10 cellular contexts compared by ENCODE assay signal in the genomic region with DNA sequence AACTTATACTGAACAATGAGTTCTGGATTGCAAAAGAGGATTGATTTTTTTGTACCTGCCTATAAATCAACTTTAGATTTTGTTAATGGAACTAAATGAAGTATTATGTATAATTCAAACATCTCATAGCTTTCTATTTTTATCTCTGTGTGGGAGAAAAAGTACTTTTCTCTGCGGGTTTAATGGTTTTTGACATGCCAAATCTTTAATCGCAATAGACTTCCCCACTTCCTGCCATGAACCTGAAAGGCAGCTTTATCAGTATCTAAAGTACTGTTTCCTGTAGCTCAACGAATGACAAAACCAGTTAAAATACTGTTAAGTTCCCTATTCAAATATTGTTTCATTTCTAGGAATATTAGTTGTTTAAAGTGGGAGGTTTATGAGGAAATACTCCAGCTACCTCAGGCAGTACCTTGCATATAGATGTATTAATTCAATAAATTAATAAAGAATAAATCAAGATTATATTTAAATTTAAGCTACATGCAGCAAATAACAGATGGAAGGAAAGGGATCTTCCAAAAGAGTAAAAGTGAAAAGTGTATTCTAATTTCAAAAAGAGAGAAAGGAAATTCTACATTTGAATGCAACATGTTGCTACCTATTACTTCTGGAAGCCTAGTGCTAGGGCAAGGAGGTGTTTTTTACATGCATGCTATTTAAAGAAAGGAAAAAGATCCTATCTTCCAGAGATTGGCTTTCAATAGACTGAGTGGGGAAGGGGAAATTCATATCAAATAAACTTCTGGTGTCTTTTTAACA.
DNase-seq lines count a peak whose midpoint lies in the region; ATAC-seq and TF ChIP-seq lines count a peak whose summit lies in the region.
"Had no signal": no experiment of that assay in that cellular context is flagged by ENCODE, and none has a peak within 500 bp of the region (broad histone marks: within the 10 kb centered on the region; RNA-seq: fewer than 3 reads in every experiment).

No MANE protein-coding gene starts in this region.

- no peaks in the 10 kb centered on the region for H3K36me3 ChIP-seq in MG63

- peaks cover 42% of the 10 kb centered on the region for H3K4me1 Mint-ChIP-seq in activated naive CD4-positive, alpha-beta T cell treated with anti-CD3 and anti-CD28 coated beads, Interleukin-2, amount 10 ng/mL, durations not matched to agents 7 days and 5 days
- peaks cover 44% of the 10 kb centered on the region for H3K4me1 Mint-ChIP-seq in activated T-helper 2 cell treated with anti-CD3 and anti-CD28 coated beads, Interferon-gamma antibody, Interleukin-2, Interleukin-4, amounts not matched to agents 10 μg/mL and 5 μg/mL and 100 μg/mL, durations not matched to agents 14 hours and 24 hours and 36 hours (ENCODE audit: low read depth)

- H3K9me3 Mint-ChIP-seq in activated naive CD4-positive, alpha-beta T cell treated with anti-CD3 and anti-CD28 coated beads, Interleukin-2, amount 10 ng/mL, durations not matched to agents 7 days and 5 days: no peaks in the 10 kb centered on the region
- H3K9me3 Mint-ChIP-seq in activated T-helper 2 cell treated with anti-CD3 and anti-CD28 coated beads, Interferon-gamma antibody, Interleukin-2, Interleukin-4, amounts not matched to agents 10 μg/mL and 5 μg/mL and 100 μg/mL, durations not matched to agents 14 hours and 24 hours and 36 hours: no peaks in the 10 kb centered on the region

- H3K27me3 ChIP-seq in dorsolateral prefrontal cortex (no peaks in the 10 kb centered on the region), MG63 (no peaks in the 10 kb centered on the region)

- intact Hi-C loops in activated T-helper 2 cell treated with anti-CD3 and anti-CD28 coated beads, Interferon-gamma antibody, Interleukin-2, Interleukin-4, amounts not matched to agents 10 μg/mL and 5 μg/mL and 100 μg/mL, durations not matched to agents 14 hours and 24 hours and 36 hours (cut with micrococcal nuclease): loop anchor here (1.0 to 5.0 kb wide), 7 partner anchors 22 to 454 kb away; a partner anchor contains a TSS
- intact Hi-C loops in dorsolateral prefrontal cortex (cut with DNase I): no loop called here

- H3K4me3 Mint-ChIP-seq in activated naive CD4-positive, alpha-beta T cell treated with anti-CD3 and anti-CD28 coated beads, Interleukin-2, amount 10 ng/mL, durations not matched to agents 7 days and 5 days: peak overlapping the region; percentile 51
- H3K4me3 Mint-ChIP-seq in activated T-helper 2 cell treated with anti-CD3 and anti-CD28 coated beads, Interferon-gamma antibody, Interleukin-2, Interleukin-4, amounts not matched to agents 10 μg/mL and 5 μg/mL and 100 μg/mL, durations not matched to agents 14 hours and 24 hours and 36 hours (ENCODE audit: low read depth): peak overlapping the region; percentile 47

- TF ChIP-seq CTCF in GM13977 (IDR thresholded peaks at IDR 0.05; ENCODE audit: extremely low read depth, insufficient read depth, missing control alignments) (no peak), dorsolateral prefrontal cortex (IDR thresholded peaks at IDR 0.05 in 54 of 56, conservative IDR thresholded peaks at IDR 0.05 in 2 of 56; ENCODE audit: low read depth in 1 of 56, partially characterized antibody in 56 of 56) (no peak)

- ATAC-seq in HG02840 (IDR thresholded peaks at IDR 0.05; ENCODE audit: low FRiP score, unreplicated experiment): no peak

- in situ Hi-C loops in GM13977 (cut with MboI; ENCODE audit: low pct_unique_long_range_greater_than_20kb, low sequenced_read_pairs, unreplicated experiment): no loop called here

- no peak overlapping the region for H3K27ac ChIP-seq in dorsolateral prefrontal cortex

- peaks cover 4% of the 10 kb centered on the region for H3K36me3 Mint-ChIP-seq in activated naive CD4-positive, alpha-beta T cell treated with anti-CD3 and anti-CD28 coated beads, Interleukin-2, amount 10 ng/mL, durations not matched to agents 7 days and 5 days
- no peaks in the 10 kb centered on the region for H3K36me3 Mint-ChIP-seq in activated T-helper 2 cell treated with anti-CD3 and anti-CD28 coated beads, Interferon-gamma antibody, Interleukin-2, Interleukin-4, amounts not matched to agents 10 μg/mL and 5 μg/mL and 100 μg/mL, durations not matched to agents 14 hours and 24 hours and 36 hours (ENCODE audit: low read depth)

- CTCF ChIA-PET in activated naive CD4-positive, alpha-beta T cell treated with anti-CD3 and anti-CD28 coated beads, Interleukin-2, amount 10 ng/mL, durations not matched to agents 7 days and 5 days (lab: Charles Lee): interaction anchor here (1.0 kb wide), 1 partner anchor 1033 kb away, joined by 3 read pairs; no protein-coding TSS in a partner anchor

- H3K27me3 Mint-ChIP-seq in activated naive CD4-positive, alpha-beta T cell treated with anti-CD3 and anti-CD28 coated beads, Interleukin-2, amount 10 ng/mL, durations not matched to agents 7 days and 5 days: peaks cover 4% of the 10 kb centered on the region
- peaks cover 19% of the 10 kb centered on the region for H3K27me3 Mint-ChIP-seq in activated T-helper 2 cell treated with anti-CD3 and anti-CD28 coated beads, Interferon-gamma antibody, Interleukin-2, Interleukin-4, amounts not matched to agents 10 μg/mL and 5 μg/mL and 100 μg/mL, durations not matched to agents 14 hours and 24 hours and 36 hours (ENCODE audit: low read depth)

- H3K27ac Mint-ChIP-seq in activated naive CD4-positive, alpha-beta T cell treated with anti-CD3 and anti-CD28 coated beads, Interleukin-2, amount 10 ng/mL, durations not matched to agents 7 days and 5 days: peak overlapping the region; percentile 96
- peak overlapping the region; percentile 73 for H3K27ac Mint-ChIP-seq in activated T-helper 2 cell treated with anti-CD3 and anti-CD28 coated beads, Interferon-gamma antibody, Interleukin-2, Interleukin-4, amounts not matched to agents 10 μg/mL and 5 μg/mL and 100 μg/mL, durations not matched to agents 14 hours and 24 hours and 36 hours

- no peaks in the 10 kb centered on the region for H3K9me3 ChIP-seq in MG63

- peak; percentile 24 for DNase-seq in activated naive CD4-positive, alpha-beta T cell treated with anti-CD3 and anti-CD28 coated beads, Interleukin-2, amount 10 ng/mL, durations not matched to agents 7 days and 5 days
- DNase-seq in activated naive CD4-positive, alpha-beta T cell treated with Interleukin-2 at 50 U/mL for 16 hours: no peak
- peak; percentile 91 for DNase-seq in Kasumi-1 (lab: John Stamatoyannopoulos, UW)
- DNase-seq in activated T-helper 2 cell treated with anti-CD3 and anti-CD28 coated beads, Interferon-gamma antibody, Interleukin-2, Interleukin-4, amounts not matched to agents 10 μg/mL and 5 μg/mL and 100 μg/mL, durations not matched to agents 14 hours and 24 hours and 36 hours (ENCODE audit: low spot score): no peak
- no peak for DNase-seq in GM13977 (ENCODE audit: low spot score)
- DNase-seq in dorsolateral prefrontal cortex: no peak
- DNase-seq in MG63: no peak
- DNase-seq: cortex of kidney, NCI-H1436 treated with DMSO at 0.1 percent for 48 hours had no signal

- H3K4me3 ChIP-seq in dorsolateral prefrontal cortex (no peak overlapping the region), MG63 (no peak overlapping the region)

Comparison
In these comparisons a context has a peak if more than half of its experiments do, and no peak if none do; other contexts are left out.
1. DNase-seq: peak in activated naive CD4-positive, alpha-beta T cell treated with anti-CD3 and anti-CD28 coated beads, Interleukin-2, amount 10 ng/mL, durations not matched to agents 7 days and 5 days (single experiment) and Kasumi-1 (2 of 2); none in activated naive CD4-positive, alpha-beta T cell treated with Interleukin-2 at 50 U/mL for 16 hours (single experiment), activated T-helper 2 cell treated with anti-CD3 and anti-CD28 coated beads, Interferon-gamma antibody, Interleukin-2, Interleukin-4, amounts not matched to agents 10 μg/mL and 5 μg/mL and 100 μg/mL, durations not matched to agents 14 hours and 24 hours and 36 hours (single experiment), GM13977 (single experiment), dorsolateral prefrontal cortex (0 of 10) and MG63 (single experiment).